In genomic region chr10:117667831-117668230, GRCh38 we compare ENCODE assay signal across 4 cellular contexts.
"Had no signal": no experiment of that assay in that cellular context is flagged by ENCODE, and none has a peak within 500 bp of the region (broad histone marks: within the 10 kb centered on the region; RNA-seq: fewer than 3 reads in every experiment).

No MANE protein-coding gene starts in this region.

- ATAC-seq: HepG2, K562 had no signal

- H3K27ac ChIP-seq: HL-60 had no signal

- DNase-seq: IMR-90 had no signal

- H3K4me3 ChIP-seq: K562 had no signal
